In the genomic region with DNA sequence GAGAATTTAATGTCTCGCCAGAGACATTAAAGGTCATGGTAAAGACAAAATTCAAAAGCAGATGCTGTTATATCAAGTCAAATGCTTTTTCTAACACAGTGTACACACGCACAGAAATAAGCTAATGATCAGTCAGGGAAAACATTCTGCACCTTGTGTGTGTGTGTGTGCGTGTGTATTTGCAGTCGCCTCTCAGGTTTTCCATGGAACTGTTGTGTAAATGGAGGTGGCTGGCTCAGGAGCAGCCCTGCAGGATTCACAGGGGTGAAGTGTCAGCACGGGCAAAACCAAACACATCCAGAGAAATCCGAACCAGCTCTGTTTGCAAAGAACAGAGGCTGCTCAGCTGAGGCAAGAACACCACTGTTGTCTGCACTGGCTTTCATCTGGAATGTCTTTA, we compare ENCODE assay signal across 16 cellular contexts.
"Had no signal": no experiment of that assay in that cellular context is flagged by ENCODE, and none has a peak within 500 bp of the region (broad histone marks: within the 10 kb centered on the region; RNA-seq: fewer than 3 reads in every experiment).

No MANE protein-coding gene starts in this region.

- DNase-seq: activated CD4-positive, alpha-beta memory T cell treated with anti-CD3 and anti-CD28 coated beads for 36 hours; activated gamma-delta T cell treated with Interleukin-2 at 50 U/mL for 16 hours; activated T-cell treated with anti-CD3 and anti-CD28 coated beads for 4 hours; adrenal gland; effector CD4-positive, alpha-beta T cell; gastrocnemius medialis; head of caudate nucleus; left lung; stimulated activated CD4-positive, alpha-beta T cell treated with anti-CD3 and anti-CD28 coated beads, Interleukin-12 subunit alpha, Interleukin-12 subunit beta, amount 100 ng/mL, for 4 hours; stimulated activated CD4-positive, alpha-beta T cell treated with anti-CD3 and anti-CD28 coated beads, Interleukin-1b, Interleukin-23, amount 100 ng/mL, for 48 hours; stimulated activated naive CD4-positive, alpha-beta T cell treated with Interleukin-2 at 50 U/mL for 16 hours; tibial artery; WERI-Rb-1 had no signal

- H3K36me3 ChIP-seq: adrenal gland, gastrocnemius medialis, left lung, tibial artery, WERI-Rb-1 had no signal

- H3K36me3 Mint-ChIP-seq: activated CD4-positive, alpha-beta memory T cell treated with anti-CD3 and anti-CD28 coated beads for 36 hours had no signal

- H3K4me1 ChIP-seq: adrenal gland had no signal

- H3K4me3 ChIP-seq: adrenal gland, gastrocnemius medialis, left lung, tibial artery had no signal

- H3K27me3 Mint-ChIP-seq: activated CD4-positive, alpha-beta memory T cell treated with anti-CD3 and anti-CD28 coated beads for 36 hours had no signal

- H3K27ac Mint-ChIP-seq: activated CD4-positive, alpha-beta memory T cell treated with anti-CD3 and anti-CD28 coated beads for 36 hours; activated naive CD4-positive, alpha-beta T cell treated with anti-CD3 and anti-CD28 coated beads, Interleukin-2, amount 50 U/mL, for 72 hours; activated T-helper 1 cell treated with anti-CD3 and anti-CD28 coated beads, Interleukin-12 subunit alpha, Interleukin-12 subunit beta, Interleukin-2, Interleukin-4 antibody, amounts not matched to agents 30 ng/mL and 10 ng/mL and 1 ng/mL, durations not matched to agents 14 hours and 24 hours and 36 hours had no signal

- H3K4me3 Mint-ChIP-seq: activated CD4-positive, alpha-beta memory T cell treated with anti-CD3 and anti-CD28 coated beads for 36 hours; activated T-helper 1 cell treated with anti-CD3 and anti-CD28 coated beads, Interleukin-12 subunit alpha, Interleukin-12 subunit beta, Interleukin-2, Interleukin-4 antibody, amounts not matched to agents 30 ng/mL and 10 ng/mL and 1 ng/mL, durations not matched to agents 14 hours and 24 hours and 36 hours had no signal

- H3K9me3 Mint-ChIP-seq: activated CD4-positive, alpha-beta memory T cell treated with anti-CD3 and anti-CD28 coated beads for 36 hours had no signal

- H3K27ac ChIP-seq: adrenal gland, gastrocnemius medialis, left lung, tibial artery, WERI-Rb-1 had no signal

- H3K27me3 ChIP-seq: adrenal gland, gastrocnemius medialis, left lung, tibial artery had no signal

- ATAC-seq: activated naive CD4-positive, alpha-beta T cell treated with anti-CD3 and anti-CD28 coated beads, Interleukin-2, amount 50 U/mL, for 72 hours; esophagus mucosa; gastrocnemius medialis; left lung had no signal
